16 cellular contexts compared by ENCODE assay signal in the genomic region with DNA sequence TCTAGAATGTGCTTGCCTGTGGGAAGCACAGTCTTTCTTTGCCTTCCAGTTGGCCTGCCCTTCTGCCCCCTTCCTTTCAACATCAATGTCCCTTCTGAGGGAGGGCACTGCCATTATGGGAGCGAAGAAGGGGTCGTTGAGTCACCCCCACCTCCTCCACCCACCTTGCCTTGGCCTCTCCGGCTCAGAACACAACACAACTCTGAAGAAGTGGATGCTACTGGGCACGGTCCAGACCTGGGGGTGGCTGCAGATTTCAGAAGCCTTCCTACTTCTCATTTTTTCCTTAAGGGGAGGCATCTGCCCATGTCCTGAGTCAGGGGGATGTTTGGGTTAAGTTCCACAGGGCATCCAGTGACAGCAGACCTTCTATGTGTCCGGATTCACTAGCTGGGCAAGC.
"Had no signal": no experiment of that assay in that cellular context is flagged by ENCODE, and none has a peak within 500 bp of the region (broad histone marks: within the 10 kb centered on the region; RNA-seq: fewer than 3 reads in every experiment).

No MANE protein-coding gene starts in this region.

- H3K4me3 ChIP-seq: prostate gland, SK-N-MC, testis, uterus had no signal

- H3K9me3 ChIP-seq: prostate gland, testis, uterus had no signal

- DNase-seq: activated CD4-positive, alpha-beta memory T cell treated with anti-CD3 and anti-CD28 coated beads, Interleukin-2, amount 10 ng/mL, durations not matched to agents 7 days and 5 days; activated CD4-positive, alpha-beta T cell treated with anti-CD3 and anti-CD28 coated beads for 36 hours; activated naive CD4-positive, alpha-beta T cell treated with anti-CD3 and anti-CD28 coated beads for 36 hours; glutamatergic neuron; stimulated activated CD4-positive, alpha-beta T cell treated with anti-CD3 and anti-CD28 coated beads, Interleukin-2, amount 100 ng/mL, for 48 hours; stimulated activated naive CD4-positive, alpha-beta T cell treated with Interleukin-2 at 50 U/mL for 16 hours; T-cell; T1000; testis; uterus had no signal

- H3K27ac Mint-ChIP-seq: activated CD4-positive, alpha-beta memory T cell treated with anti-CD3 and anti-CD28 coated beads, Interleukin-2, amount 10 ng/mL, durations not matched to agents 7 days and 5 days; activated CD4-positive, alpha-beta T cell treated with anti-CD3 and anti-CD28 coated beads for 36 hours; activated naive CD4-positive, alpha-beta T cell treated with anti-CD3 and anti-CD28 coated beads for 36 hours; activated T-helper 17 cell treated with anti-CD3 and anti-CD28 coated beads, Interleukin-2, amount 50 U/mL, for 72 hours; nephron; T-cell had no signal

- H3K36me3 ChIP-seq: prostate gland, uterus had no signal

- H3K36me3 Mint-ChIP-seq: brain, T-cell had no signal

- H3K27me3 ChIP-seq: testis, uterus had no signal

- FAIRE-seq: islet of Langerhans had no signal

- H3K27me3 Mint-ChIP-seq: activated CD4-positive, alpha-beta memory T cell treated with anti-CD3 and anti-CD28 coated beads, Interleukin-2, amount 10 ng/mL, durations not matched to agents 7 days and 5 days; activated T-helper 17 cell treated with anti-CD3 and anti-CD28 coated beads, Interleukin-2, amount 50 U/mL, for 72 hours; brain had no signal

- H3K27ac ChIP-seq: prostate gland, SK-N-MC, testis had no signal

- ATAC-seq: activated CD4-positive, alpha-beta T cell treated with anti-CD3 and anti-CD28 coated beads for 36 hours; activated T-helper 17 cell treated with anti-CD3 and anti-CD28 coated beads, Interleukin-2, amount 50 U/mL, for 72 hours; T-cell had no signal

- H3K4me1 ChIP-seq: prostate gland had no signal

- H3K4me1 Mint-ChIP-seq: activated CD4-positive, alpha-beta memory T cell treated with anti-CD3 and anti-CD28 coated beads, Interleukin-2, amount 10 ng/mL, durations not matched to agents 7 days and 5 days; activated T-helper 17 cell treated with anti-CD3 and anti-CD28 coated beads, Interleukin-2, amount 50 U/mL, for 72 hours had no signal

- H3K4me3 Mint-ChIP-seq: activated CD4-positive, alpha-beta memory T cell treated with anti-CD3 and anti-CD28 coated beads, Interleukin-2, amount 10 ng/mL, durations not matched to agents 7 days and 5 days; activated CD4-positive, alpha-beta T cell treated with anti-CD3 and anti-CD28 coated beads for 36 hours; activated naive CD4-positive, alpha-beta T cell treated with anti-CD3 and anti-CD28 coated beads for 36 hours; activated T-helper 17 cell treated with anti-CD3 and anti-CD28 coated beads, Interleukin-2, amount 50 U/mL, for 72 hours; brain; nephron; T-cell had no signal

- H3K9me3 Mint-ChIP-seq: activated CD4-positive, alpha-beta memory T cell treated with anti-CD3 and anti-CD28 coated beads, Interleukin-2, amount 10 ng/mL, durations not matched to agents 7 days and 5 days; nephron; T-cell had no signal
